ENCODE assay signal across 8 cellular contexts in the genomic region with DNA sequence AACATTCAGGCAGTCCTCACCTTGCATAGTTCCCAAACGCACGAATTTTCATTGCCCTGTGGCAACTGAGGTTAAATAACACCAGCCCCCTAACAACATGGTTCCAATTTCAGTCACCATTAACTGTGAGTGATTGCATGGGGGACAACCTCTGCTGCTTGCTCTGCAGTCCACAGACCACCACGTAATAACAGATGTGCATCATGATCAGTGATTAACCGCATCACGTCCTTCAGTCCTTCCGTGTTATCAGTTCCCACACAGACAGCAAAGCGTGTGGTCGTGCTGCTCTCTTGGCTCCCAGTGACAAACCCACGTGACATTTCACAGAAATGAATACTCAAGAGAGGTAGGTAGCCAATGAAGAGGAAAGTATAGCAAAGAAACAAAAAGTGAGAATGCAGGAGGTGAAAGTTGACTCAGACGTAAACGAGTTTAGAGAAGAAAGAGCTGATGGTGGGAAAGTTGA.
DNase-seq lines count a peak whose midpoint lies in the region; ATAC-seq lines count a peak whose summit lies in the region.

No MANE protein-coding gene starts in this region.

- peaks cover 0 to 3% (median 0%) of the 10 kb centered on the region in 11 donors for H3K9me3 Mint-ChIP-seq in naive thymus-derived CD4-positive, alpha-beta T cell

- 0 out of 2 replicates have a peak overlapping the region, but pooled peaks have one; percentile 8 for H2AFZ ChIP-seq in Karpas-422 (ENCODE audit: low read length)

- H3K9me2 ChIP-seq in Karpas-422 (replicated peaks; ENCODE audit: insufficient read depth, low read length), result no peaks in the 10 kb centered on the region

- H3K27ac Mint-ChIP-seq in naive thymus-derived CD4-positive, alpha-beta T cell, result peak overlapping the region in 2 of 9 donors; percentile 2 to 19

- no peaks in the 10 kb centered on the region for H3K79me2 ChIP-seq in Karpas-422 (ENCODE audit: low read length)

- no peak overlapping the region for H3K9ac ChIP-seq in Karpas-422 (ENCODE audit: low read length)

- POLR2A ChIA-PET in naive thymus-derived CD4-positive, alpha-beta T cell (lab: Charles Lee), result interaction anchor here (0.6 kb wide), 1 partner anchor 24 kb away, joined by 4 read pairs; no protein-coding TSS in a partner anchor

- intact Hi-C loops in naive thymus-derived CD4-positive, alpha-beta T cell (cut with micrococcal nuclease), result loop anchor here in 1 of 2 donors (10.0 kb wide), 1 partner anchor 420 kb away; the partner anchor contains the start of gene RREB1

- H3K27ac ChIP-seq in Karpas-422 (ENCODE audit: low read length), result no peak overlapping the region
- H3K27ac ChIP-seq in naive thymus-derived CD4-positive, alpha-beta T cell (ENCODE audit: low read depth, low read length), result no peak overlapping the region
- no peak overlapping the region for H3K27ac ChIP-seq in caudate nucleus (ENCODE audit: low read depth, low read length)

- no peaks in the 10 kb centered on the region for H4K20me1 ChIP-seq in Karpas-422 (ENCODE audit: insufficient read depth, low read depth, low read length)

- H3K4me3 Mint-ChIP-seq in naive thymus-derived CD4-positive, alpha-beta T cell, result peak overlapping the region in 1 of 10 donors; percentile 65

- no peak overlapping the region for H3K4me3 ChIP-seq in Karpas-422 (ENCODE audit: low read length)
- H3K4me3 ChIP-seq in naive thymus-derived CD4-positive, alpha-beta T cell (ENCODE audit: low read length), result no peak overlapping the region

- H3K27me3 Mint-ChIP-seq in naive thymus-derived CD4-positive, alpha-beta T cell, result peaks cover 0 to 2% (median 0%) of the 10 kb centered on the region in 5 donors

- H3K4me1 Mint-ChIP-seq in naive thymus-derived CD4-positive, alpha-beta T cell, result peaks cover 12 to 74% (median 29%) of the 10 kb centered on the region in 7 donors

- no peaks in the 10 kb centered on the region for H3K36me3 ChIP-seq in Karpas-422 (ENCODE audit: insufficient read depth, low read length)
- H3K36me3 ChIP-seq in naive thymus-derived CD4-positive, alpha-beta T cell (ENCODE audit: control insufficient read depth in 2 of 3, insufficient read depth in 3 of 3, low read length in 3 of 3), result no peaks in the 10 kb centered on the region

- peak; percentile 76 for ATAC-seq in GM18520 (IDR thresholded peaks at IDR 0.05; ENCODE audit: unreplicated experiment)
- peak; percentile 92 for ATAC-seq in GM21717 (IDR thresholded peaks at IDR 0.05; ENCODE audit: unreplicated experiment)
- ATAC-seq in naive thymus-derived CD4-positive, alpha-beta T cell, result peak; percentile 36

- DNase-seq in Karpas-422, result no peak
- DNase-seq in naive thymus-derived CD4-positive, alpha-beta T cell, result no peak
- DNase-seq in NCI-H524 (lab: John Stamatoyannopoulos, UW), result no peak
- DNase-seq in caudate nucleus (lab: John Stamatoyannopoulos, UW), result no peak
- no peak for DNase-seq in NCI-H2196 (lab: John Stamatoyannopoulos, UW; ENCODE audit: unreplicated experiment)
- DNase-seq in NCI-H1092 (lab: John Stamatoyannopoulos, UW), result no peak

- no peaks in the 10 kb centered on the region for H3K9me3 ChIP-seq in Karpas-422 (ENCODE audit: low read length)
- H3K9me3 ChIP-seq in naive thymus-derived CD4-positive, alpha-beta T cell (ENCODE audit: control insufficient read depth in 2 of 3, low read length in 3 of 3), result no peaks in the 10 kb centered on the region

- H3K4me2 ChIP-seq in Karpas-422 (ENCODE audit: low read depth, low read length, poor library complexity, severe bottlenecking), result no peak overlapping the region

- H3K4me1 ChIP-seq in Karpas-422 (ENCODE audit: low read length), result peaks cover 11% of the 10 kb centered on the region
- no peaks in the 10 kb centered on the region for H3K4me1 ChIP-seq in naive thymus-derived CD4-positive, alpha-beta T cell (ENCODE audit: control insufficient read depth in 2 of 2, insufficient read depth in 2 of 2, low read length in 2 of 2)

- H3K36me3 Mint-ChIP-seq in naive thymus-derived CD4-positive, alpha-beta T cell, result peaks cover 0 to 18% (median 0%) of the 10 kb centered on the region in 5 donors

- H3K27me3 ChIP-seq in Karpas-422 (ENCODE audit: low read length), result no peaks in the 10 kb centered on the region
- no peaks in the 10 kb centered on the region for H3K27me3 ChIP-seq in naive thymus-derived CD4-positive, alpha-beta T cell (ENCODE audit: control insufficient read depth in 2 of 2, insufficient read depth in 2 of 2, low read length in 2 of 2)

- CTCF ChIA-PET in naive thymus-derived CD4-positive, alpha-beta T cell (lab: Charles Lee), result interaction anchor here (0.7 kb wide), 1 partner anchor 11 kb away, joined by 4 read pairs; no protein-coding TSS in a partner anchor

Comparison
In these comparisons a context has a peak if more than half of its experiments do, and no peak if none do; other contexts are left out.
1. ATAC-seq: peak in every context shown above with its lines; median percentile 92 in GM21717; 76 in GM18520; 36 in naive thymus-derived CD4-positive, alpha-beta T cell.